Comparison of ENCODE assay signal across 2 cellular contexts in the genomic region with DNA sequence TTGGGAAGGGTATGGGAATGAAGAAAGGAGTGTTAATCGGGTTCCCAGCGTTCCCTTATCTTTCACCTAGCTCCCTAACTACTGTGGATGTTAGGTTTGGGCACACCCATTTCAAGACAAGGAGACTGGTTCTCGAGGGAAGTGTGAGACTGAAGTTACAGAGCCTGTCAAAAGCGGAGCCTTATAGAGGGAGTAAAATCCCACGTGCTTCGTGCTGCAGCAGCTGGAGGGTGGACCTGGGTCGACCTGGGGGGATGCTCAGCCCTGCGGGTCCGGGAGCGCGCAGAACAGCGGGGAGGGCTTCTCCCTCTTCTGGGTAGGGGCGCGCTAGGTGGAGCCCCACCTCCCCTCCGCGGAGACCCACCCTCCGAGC.
TF ChIP-seq lines count a peak whose summit lies in the region.

No MANE protein-coding gene starts in this region.

TF ChIP-seq in GM12878, 131 proteins besides CTCF, POLR2A, EP300 and RAD21 (continued from another document):
- TF ChIP-seq, protein P1, sequence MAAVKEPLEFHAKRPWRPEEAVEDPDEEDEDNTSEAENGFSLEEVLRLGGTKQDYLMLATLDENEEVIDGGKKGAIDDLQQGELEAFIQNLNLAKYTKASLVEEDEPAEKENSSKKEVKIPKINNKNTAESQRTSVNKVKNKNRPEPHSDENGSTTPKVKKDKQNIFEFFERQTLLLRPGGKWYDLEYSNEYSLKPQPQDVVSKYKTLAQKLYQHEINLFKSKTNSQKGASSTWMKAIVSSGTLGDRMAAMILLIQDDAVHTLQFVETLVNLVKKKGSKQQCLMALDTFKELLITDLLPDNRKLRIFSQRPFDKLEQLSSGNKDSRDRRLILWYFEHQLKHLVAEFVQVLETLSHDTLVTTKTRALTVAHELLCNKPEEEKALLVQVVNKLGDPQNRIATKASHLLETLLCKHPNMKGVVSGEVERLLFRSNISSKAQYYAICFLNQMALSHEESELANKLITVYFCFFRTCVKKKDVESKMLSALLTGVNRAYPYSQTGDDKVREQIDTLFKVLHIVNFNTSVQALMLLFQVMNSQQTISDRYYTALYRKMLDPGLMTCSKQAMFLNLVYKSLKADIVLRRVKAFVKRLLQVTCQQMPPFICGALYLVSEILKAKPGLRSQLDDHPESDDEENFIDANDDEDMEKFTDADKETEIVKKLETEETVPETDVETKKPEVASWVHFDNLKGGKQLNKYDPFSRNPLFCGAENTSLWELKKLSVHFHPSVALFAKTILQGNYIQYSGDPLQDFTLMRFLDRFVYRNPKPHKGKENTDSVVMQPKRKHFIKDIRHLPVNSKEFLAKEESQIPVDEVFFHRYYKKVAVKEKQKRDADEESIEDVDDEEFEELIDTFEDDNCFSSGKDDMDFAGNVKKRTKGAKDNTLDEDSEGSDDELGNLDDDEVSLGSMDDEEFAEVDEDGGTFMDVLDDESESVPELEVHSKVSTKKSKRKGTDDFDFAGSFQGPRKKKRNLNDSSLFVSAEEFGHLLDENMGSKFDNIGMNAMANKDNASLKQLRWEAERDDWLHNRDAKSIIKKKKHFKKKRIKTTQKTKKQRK (IDR thresholded peaks at IDR 0.05; ENCODE audit: low read depth, low read length), result no peak
- TF ChIP-seq, protein P2, sequence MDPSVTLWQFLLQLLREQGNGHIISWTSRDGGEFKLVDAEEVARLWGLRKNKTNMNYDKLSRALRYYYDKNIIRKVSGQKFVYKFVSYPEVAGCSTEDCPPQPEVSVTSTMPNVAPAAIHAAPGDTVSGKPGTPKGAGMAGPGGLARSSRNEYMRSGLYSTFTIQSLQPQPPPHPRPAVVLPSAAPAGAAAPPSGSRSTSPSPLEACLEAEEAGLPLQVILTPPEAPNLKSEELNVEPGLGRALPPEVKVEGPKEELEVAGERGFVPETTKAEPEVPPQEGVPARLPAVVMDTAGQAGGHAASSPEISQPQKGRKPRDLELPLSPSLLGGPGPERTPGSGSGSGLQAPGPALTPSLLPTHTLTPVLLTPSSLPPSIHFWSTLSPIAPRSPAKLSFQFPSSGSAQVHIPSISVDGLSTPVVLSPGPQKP (IDR thresholded peaks at IDR 0.05; ENCODE audit: low read depth, low read length), result no peak
- TF ChIP-seq SIX5 (IDR thresholded peaks at IDR 0.05; ENCODE audit: low read depth, low read length, severe bottlenecking) (no peak), MXI1 (IDR thresholded peaks at IDR 0.05; ENCODE audit: low read depth, low read length) (peak; percentile 37; the same call in 1 of the 2 replicates), YBX1 (IDR thresholded peaks at IDR 0.05) (no peak), ASH2L (IDR thresholded peaks at IDR 0.05; ENCODE audit: borderline replicate concordance, low read depth) (no peak), RCOR1 (conservative IDR thresholded peaks at IDR 0.05; ENCODE audit: low read depth, low read length) (no peak)

TF ChIP-seq in HepG2, 621 proteins besides CTCF, POLR2A, EP300 and RAD21 (continued from another document):
- TF ChIP-seq ZNF891 (CRISPR knock-in tag; IDR thresholded peaks at IDR 0.05), result peak; percentile 1; the same call in 1 of the 2 replicates
- TF ChIP-seq, protein P3, sequence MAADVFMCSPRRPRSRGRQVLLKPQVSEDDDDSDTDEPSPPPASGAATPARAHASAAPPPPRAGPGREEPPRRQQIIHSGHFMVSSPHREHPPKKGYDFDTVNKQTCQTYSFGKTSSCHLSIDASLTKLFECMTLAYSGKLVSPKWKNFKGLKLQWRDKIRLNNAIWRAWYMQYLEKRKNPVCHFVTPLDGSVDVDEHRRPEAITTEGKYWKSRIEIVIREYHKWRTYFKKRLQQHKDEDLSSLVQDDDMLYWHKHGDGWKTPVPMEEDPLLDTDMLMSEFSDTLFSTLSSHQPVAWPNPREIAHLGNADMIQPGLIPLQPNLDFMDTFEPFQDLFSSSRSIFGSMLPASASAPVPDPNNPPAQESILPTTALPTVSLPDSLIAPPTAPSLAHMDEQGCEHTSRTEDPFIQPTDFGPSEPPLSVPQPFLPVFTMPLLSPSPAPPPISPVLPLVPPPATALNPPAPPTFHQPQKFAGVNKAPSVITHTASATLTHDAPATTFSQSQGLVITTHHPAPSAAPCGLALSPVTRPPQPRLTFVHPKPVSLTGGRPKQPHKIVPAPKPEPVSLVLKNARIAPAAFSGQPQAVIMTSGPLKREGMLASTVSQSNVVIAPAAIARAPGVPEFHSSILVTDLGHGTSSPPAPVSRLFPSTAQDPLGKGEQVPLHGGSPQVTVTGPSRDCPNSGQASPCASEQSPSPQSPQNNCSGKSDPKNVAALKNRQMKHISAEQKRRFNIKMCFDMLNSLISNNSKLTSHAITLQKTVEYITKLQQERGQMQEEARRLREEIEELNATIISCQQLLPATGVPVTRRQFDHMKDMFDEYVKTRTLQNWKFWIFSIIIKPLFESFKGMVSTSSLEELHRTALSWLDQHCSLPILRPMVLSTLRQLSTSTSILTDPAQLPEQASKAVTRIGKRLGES (CRISPR knock-in tag; IDR thresholded peaks at IDR 0.05; ENCODE audit: borderline replicate concordance), result no peak
- TF ChIP-seq, protein P4, sequence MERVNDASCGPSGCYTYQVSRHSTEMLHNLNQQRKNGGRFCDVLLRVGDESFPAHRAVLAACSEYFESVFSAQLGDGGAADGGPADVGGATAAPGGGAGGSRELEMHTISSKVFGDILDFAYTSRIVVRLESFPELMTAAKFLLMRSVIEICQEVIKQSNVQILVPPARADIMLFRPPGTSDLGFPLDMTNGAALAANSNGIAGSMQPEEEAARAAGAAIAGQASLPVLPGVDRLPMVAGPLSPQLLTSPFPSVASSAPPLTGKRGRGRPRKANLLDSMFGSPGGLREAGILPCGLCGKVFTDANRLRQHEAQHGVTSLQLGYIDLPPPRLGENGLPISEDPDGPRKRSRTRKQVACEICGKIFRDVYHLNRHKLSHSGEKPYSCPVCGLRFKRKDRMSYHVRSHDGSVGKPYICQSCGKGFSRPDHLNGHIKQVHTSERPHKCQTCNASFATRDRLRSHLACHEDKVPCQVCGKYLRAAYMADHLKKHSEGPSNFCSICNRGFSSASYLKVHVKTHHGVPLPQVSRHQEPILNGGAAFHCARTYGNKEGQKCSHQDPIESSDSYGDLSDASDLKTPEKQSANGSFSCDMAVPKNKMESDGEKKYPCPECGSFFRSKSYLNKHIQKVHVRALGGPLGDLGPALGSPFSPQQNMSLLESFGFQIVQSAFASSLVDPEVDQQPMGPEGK (CRISPR knock-in tag; IDR thresholded peaks at IDR 0.05), result peak; percentile 75
- TF ChIP-seq, protein P5, sequence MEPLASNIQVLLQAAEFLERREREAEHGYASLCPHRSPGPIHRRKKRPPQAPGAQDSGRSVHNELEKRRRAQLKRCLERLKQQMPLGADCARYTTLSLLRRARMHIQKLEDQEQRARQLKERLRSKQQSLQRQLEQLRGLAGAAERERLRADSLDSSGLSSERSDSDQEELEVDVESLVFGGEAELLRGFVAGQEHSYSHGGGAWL (CRISPR knock-in tag; IDR thresholded peaks at IDR 0.05), result 0 out of 2 replicates have a peak, but pooled peaks have one; percentile 13
- 0 out of 2 replicates have a peak, but pooled peaks have one; percentile 2 for TF ChIP-seq ARNTL (CRISPR knock-in tag; IDR thresholded peaks at IDR 0.05)
- no peak for TF ChIP-seq HNRNPK (IDR thresholded peaks at IDR 0.05; ENCODE audit: low read depth, low read length, poor library complexity, severe bottlenecking)
- TF ChIP-seq, protein P6, sequence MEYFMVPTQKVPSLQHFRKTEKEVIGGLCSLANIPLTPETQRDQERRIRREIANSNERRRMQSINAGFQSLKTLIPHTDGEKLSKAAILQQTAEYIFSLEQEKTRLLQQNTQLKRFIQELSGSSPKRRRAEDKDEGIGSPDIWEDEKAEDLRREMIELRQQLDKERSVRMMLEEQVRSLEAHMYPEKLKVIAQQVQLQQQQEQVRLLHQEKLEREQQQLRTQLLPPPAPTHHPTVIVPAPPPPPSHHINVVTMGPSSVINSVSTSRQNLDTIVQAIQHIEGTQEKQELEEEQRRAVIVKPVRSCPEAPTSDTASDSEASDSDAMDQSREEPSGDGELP (IDR thresholded peaks at IDR 0.05; ENCODE audit: borderline replicate concordance, low read depth), result 0 out of 2 replicates have a peak, but pooled peaks have one; percentile 36
- TF ChIP-seq ARNT2 (CRISPR knock-in tag; IDR thresholded peaks at IDR 0.05; ENCODE audit: low read depth), result 0 out of 2 replicates have a peak, but pooled peaks have one; percentile 12
- TF ChIP-seq, protein P7, sequence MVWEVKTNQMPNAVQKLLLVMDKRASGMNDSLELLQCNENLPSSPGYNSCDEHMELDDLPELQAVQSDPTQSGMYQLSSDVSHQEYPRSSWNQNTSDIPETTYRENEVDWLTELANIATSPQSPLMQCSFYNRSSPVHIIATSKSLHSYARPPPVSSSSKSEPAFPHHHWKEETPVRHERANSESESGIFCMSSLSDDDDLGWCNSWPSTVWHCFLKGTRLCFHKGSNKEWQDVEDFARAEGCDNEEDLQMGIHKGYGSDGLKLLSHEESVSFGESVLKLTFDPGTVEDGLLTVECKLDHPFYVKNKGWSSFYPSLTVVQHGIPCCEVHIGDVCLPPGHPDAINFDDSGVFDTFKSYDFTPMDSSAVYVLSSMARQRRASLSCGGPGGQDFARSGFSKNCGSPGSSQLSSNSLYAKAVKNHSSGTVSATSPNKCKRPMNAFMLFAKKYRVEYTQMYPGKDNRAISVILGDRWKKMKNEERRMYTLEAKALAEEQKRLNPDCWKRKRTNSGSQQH (CRISPR knock-in tag; IDR thresholded peaks at IDR 0.05; ENCODE audit: low read depth), result no peak
- TF ChIP-seq, protein P8, sequence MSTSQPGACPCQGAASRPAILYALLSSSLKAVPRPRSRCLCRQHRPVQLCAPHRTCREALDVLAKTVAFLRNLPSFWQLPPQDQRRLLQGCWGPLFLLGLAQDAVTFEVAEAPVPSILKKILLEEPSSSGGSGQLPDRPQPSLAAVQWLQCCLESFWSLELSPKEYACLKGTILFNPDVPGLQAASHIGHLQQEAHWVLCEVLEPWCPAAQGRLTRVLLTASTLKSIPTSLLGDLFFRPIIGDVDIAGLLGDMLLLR (CRISPR knock-in tag; IDR thresholded peaks at IDR 0.05), result 0 out of 2 replicates have a peak, but pooled peaks have one; percentile 21
TF ChIP-seq in HepG2: peak in this region for 17.
